Comparison of ENCODE assay signal across 8 cellular contexts in the genomic region with DNA sequence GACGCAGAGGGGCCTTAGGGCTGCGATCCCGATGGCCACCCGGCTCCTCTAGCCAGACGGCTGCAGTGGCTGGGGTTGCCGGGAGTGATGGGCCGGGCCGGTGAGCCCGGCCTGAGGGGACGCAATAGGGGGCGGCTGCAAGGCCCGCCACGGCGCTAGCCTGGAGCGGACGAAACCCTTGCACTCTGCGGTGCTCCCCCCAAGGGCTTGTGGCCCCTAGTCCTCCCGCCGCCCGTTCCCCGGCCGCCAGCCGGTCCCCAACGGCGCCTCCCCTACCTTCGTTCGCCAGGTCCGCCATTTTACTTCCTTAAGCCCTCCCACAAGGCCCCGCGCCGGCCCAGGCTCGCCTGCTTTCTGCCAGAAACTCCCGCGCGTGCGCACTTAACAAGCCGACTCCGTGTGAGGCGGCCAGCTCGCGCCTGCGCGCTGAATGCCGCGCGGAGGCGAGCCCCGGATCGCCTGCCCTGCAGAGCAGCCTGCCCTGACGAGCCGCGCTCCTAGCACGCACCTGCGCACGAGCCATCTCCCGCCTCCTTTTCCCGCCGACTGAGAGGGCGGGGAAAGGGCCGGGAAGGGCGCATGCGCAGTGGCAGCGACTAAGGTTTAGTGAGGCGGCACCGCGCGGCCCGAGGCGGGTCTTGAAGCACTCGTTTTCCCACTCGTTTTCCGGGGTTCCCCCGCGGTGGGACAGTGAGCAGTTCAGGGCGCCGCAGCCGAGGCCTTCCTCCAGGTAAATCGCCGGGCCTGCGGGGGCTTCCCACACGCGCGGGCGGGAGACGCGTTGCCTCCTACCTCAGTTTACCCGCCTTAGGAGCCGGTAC. TPM values are rescaled to one million over a fixed set of nuclear protein-coding genes. Genes with fewer than 3 reads are reported as not detected.
DNase-seq lines count a peak whose midpoint lies in the region; ATAC-seq and TF ChIP-seq lines count a peak whose summit lies in the region.

A gene with protein sequence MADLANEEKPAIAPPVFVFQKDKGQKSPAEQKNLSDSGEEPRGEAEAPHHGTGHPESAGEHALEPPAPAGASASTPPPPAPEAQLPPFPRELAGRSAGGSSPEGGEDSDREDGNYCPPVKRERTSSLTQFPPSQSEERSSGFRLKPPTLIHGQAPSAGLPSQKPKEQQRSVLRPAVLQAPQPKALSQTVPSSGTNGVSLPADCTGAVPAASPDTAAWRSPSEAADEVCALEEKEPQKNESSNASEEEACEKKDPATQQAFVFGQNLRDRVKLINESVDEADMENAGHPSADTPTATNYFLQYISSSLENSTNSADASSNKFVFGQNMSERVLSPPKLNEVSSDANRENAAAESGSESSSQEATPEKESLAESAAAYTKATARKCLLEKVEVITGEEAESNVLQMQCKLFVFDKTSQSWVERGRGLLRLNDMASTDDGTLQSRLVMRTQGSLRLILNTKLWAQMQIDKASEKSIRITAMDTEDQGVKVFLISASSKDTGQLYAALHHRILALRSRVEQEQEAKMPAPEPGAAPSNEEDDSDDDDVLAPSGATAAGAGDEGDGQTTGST (minus strand): TSS at position 356 of the 821 bp plus-strand sequence. CDS start 58 bp downstream, at position 298.

- H3K36me3 Mint-ChIP-seq in activated naive CD4-positive, alpha-beta T cell treated with anti-CD3 and anti-CD28 coated beads, Interleukin-2, amount 50 U/mL, for 24 hours = peaks cover 4% of the 10 kb centered on the region

- peaks cover 38% of the 10 kb centered on the region for H4K20me1 ChIP-seq in SK-N-SH (ENCODE audit: insufficient read depth)

- peak; percentile 97 for DNase-seq in GM04504 (ENCODE audit: low read depth)
- DNase-seq in NCI-H1048 (lab: John Stamatoyannopoulos, UW) = peak; percentile 98
- peak; percentile 100 for DNase-seq in SK-N-SH
- peak; percentile 97 for DNase-seq in globus pallidus (ENCODE audit: low spot score)
- DNase-seq in occipital lobe (lab: John Stamatoyannopoulos, UW) = peak; percentile 96

- POLR2A ChIA-PET in SK-N-SH (lab: Yijun Ruan, JAX) = interaction anchor here (1.0 to 1.2 kb wide), 4 partner anchors 11 to 149 kb away, joined by 3 to 4 read pairs (median 4); no protein-coding TSS in a partner anchor

- no peaks in the 10 kb centered on the region for H3K27me3 Mint-ChIP-seq in activated naive CD4-positive, alpha-beta T cell treated with anti-CD3 and anti-CD28 coated beads, Interleukin-2, amount 50 U/mL, for 24 hours

- H3K4me3 ChIP-seq in SK-N-SH (ENCODE audit: low read depth in 2 of 2, low read length in 1 of 2) = peak within 1 kb of the TSS; percentile 81 to 90

- TF ChIP-seq CTCF in SK-N-SH (IDR thresholded peaks at IDR 0.05) = no peak

- peaks cover 10 to 17% of the 10 kb centered on the region in 2 experiments; a peak in 3 of 4 replicates for H3K4me1 ChIP-seq in SK-N-SH (ENCODE audit: control insufficient read depth in 1 of 2, insufficient read depth in 2 of 2, low read depth in 1 of 2, low read length in 1 of 2)

- H3K9me2 ChIP-seq in SK-N-SH = no peaks in the 10 kb centered on the region

- CTCF ChIA-PET in SK-N-SH (lab: Yijun Ruan, JAX) = interaction anchor here (0.6 to 6.5 kb wide), 10 partner anchors 10 to 176 kb away, joined by 3 to 67 read pairs (median 6); a partner anchor contains a TSS

- peak within 1 kb of the TSS; percentile 96 for H3K27ac Mint-ChIP-seq in activated naive CD4-positive, alpha-beta T cell treated with anti-CD3 and anti-CD28 coated beads, Interleukin-2, amount 50 U/mL, for 24 hours

- peak; percentile 86 for ATAC-seq in HG02571 (IDR thresholded peaks at IDR 0.05; ENCODE audit: unreplicated experiment)

- peak within 1 kb of the TSS; percentile 70 to 83; a peak in 3 of 4 replicates for H3K27ac ChIP-seq in SK-N-SH (ENCODE audit: low read depth in 2 of 2, low read length in 1 of 2)
- peak within 1 kb of the TSS; percentile 90 for H3K27ac ChIP-seq in temporal lobe (ENCODE audit: low read depth, low read length)

- TF ChIP-seq EP300 in SK-N-SH (IDR thresholded peaks at IDR 0.05; ENCODE audit: borderline replicate concordance in 1 of 2, low read depth in 1 of 2, low read length in 1 of 2) = no peak; a peak in 1 of 4 replicates

- H3K4me1 Mint-ChIP-seq in activated naive CD4-positive, alpha-beta T cell treated with anti-CD3 and anti-CD28 coated beads, Interleukin-2, amount 50 U/mL, for 24 hours = peaks cover 58% of the 10 kb centered on the region

- no peaks in the 10 kb centered on the region for H3K27me3 ChIP-seq in SK-N-SH (ENCODE audit: insufficient read depth)

- peak within 1 kb of the TSS; percentile 93 for H3K9ac ChIP-seq in SK-N-SH

- peaks cover 15% of the 10 kb centered on the region for H3F3A ChIP-seq in SK-N-SH (replicated peaks; ENCODE audit: insufficient read depth)

- WGBS in SK-N-SH (ENCODE audit: low lambda C conversion rate) = 0% methylated on average over 6 of the region's 88 CpGs

- peaks cover 69% of the 10 kb centered on the region for H3K79me2 ChIP-seq in SK-N-SH (ENCODE audit: insufficient read depth)

- H3K9me3 Mint-ChIP-seq in activated naive CD4-positive, alpha-beta T cell treated with anti-CD3 and anti-CD28 coated beads, Interleukin-2, amount 50 U/mL, for 24 hours = no peaks in the 10 kb centered on the region

- H3K4me3 Mint-ChIP-seq in activated naive CD4-positive, alpha-beta T cell treated with anti-CD3 and anti-CD28 coated beads, Interleukin-2, amount 50 U/mL, for 24 hours = peak within 1 kb of the TSS; percentile 98

- peak within 1 kb of the TSS; percentile 94; the same call in 1 of the 2 replicates for H2AFZ ChIP-seq in SK-N-SH (ENCODE audit: low read depth)

- peak within 1 kb of the TSS; percentile 96 for H3K4me2 ChIP-seq in SK-N-SH

- H3K9me3 ChIP-seq in SK-N-SH = no peaks in the 10 kb centered on the region

- peaks cover 23 to 25% of the 10 kb centered on the region in 2 experiments for H3K36me3 ChIP-seq in SK-N-SH (replicated peaks in 1 of 2; ENCODE audit: control insufficient read depth in 1 of 2, insufficient read depth in 2 of 2, low read length in 1 of 2)

- TF ChIP-seq RAD21 in SK-N-SH (IDR thresholded peaks at IDR 0.05; ENCODE audit: low read length) = no peak; the same call in 1 of the 2 replicates

TF ChIP-seq in SK-N-SH, 30 proteins besides CTCF, POLR2A, EP300 and RAD21 (continues in another document):
- TF ChIP-seq, protein P1, sequence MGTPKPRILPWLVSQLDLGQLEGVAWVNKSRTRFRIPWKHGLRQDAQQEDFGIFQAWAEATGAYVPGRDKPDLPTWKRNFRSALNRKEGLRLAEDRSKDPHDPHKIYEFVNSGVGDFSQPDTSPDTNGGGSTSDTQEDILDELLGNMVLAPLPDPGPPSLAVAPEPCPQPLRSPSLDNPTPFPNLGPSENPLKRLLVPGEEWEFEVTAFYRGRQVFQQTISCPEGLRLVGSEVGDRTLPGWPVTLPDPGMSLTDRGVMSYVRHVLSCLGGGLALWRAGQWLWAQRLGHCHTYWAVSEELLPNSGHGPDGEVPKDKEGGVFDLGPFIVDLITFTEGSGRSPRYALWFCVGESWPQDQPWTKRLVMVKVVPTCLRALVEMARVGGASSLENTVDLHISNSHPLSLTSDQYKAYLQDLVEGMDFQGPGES (IDR thresholded peaks at IDR 0.05; ENCODE audit: low read depth, low read length) = no peak
- TF ChIP-seq, protein P2, sequence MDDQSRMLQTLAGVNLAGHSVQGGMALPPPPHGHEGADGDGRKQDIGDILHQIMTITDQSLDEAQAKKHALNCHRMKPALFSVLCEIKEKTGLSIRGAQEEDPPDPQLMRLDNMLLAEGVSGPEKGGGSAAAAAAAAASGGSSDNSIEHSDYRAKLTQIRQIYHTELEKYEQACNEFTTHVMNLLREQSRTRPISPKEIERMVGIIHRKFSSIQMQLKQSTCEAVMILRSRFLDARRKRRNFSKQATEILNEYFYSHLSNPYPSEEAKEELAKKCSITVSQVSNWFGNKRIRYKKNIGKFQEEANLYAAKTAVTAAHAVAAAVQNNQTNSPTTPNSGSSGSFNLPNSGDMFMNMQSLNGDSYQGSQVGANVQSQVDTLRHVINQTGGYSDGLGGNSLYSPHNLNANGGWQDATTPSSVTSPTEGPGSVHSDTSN (IDR thresholded peaks at IDR 0.05) = no peak
- no peak for TF ChIP-seq FOSL2 (IDR thresholded peaks at IDR 0.05; ENCODE audit: borderline replicate concordance, low read depth)
- TF ChIP-seq TCF12 (IDR thresholded peaks at IDR 0.05) = no peak
- no peak for TF ChIP-seq NFIC (IDR thresholded peaks at IDR 0.05; ENCODE audit: borderline replicate concordance)
- TF ChIP-seq JUND (IDR thresholded peaks at IDR 0.05) = no peak
- TF ChIP-seq TEAD4 (IDR thresholded peaks at IDR 0.05; ENCODE audit: borderline replicate concordance, insufficient read depth) = no peak
- TF ChIP-seq POLR2AphosphoS5 (IDR thresholded peaks at IDR 0.05; ENCODE audit: low read depth, low read length) = peak; percentile 75
- no peak for TF ChIP-seq GABPA (IDR thresholded peaks at IDR 0.05; ENCODE audit: low read depth)
- TF ChIP-seq, protein P3, sequence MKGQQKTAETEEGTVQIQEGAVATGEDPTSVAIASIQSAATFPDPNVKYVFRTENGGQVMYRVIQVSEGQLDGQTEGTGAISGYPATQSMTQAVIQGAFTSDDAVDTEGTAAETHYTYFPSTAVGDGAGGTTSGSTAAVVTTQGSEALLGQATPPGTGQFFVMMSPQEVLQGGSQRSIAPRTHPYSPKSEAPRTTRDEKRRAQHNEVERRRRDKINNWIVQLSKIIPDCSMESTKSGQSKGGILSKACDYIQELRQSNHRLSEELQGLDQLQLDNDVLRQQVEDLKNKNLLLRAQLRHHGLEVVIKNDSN (IDR thresholded peaks at IDR 0.05; ENCODE audit: borderline replicate concordance, low read depth) = no peak
- no peak for TF ChIP-seq RFX5 (IDR thresholded peaks at IDR 0.05; ENCODE audit: low read length)
- TF ChIP-seq, protein P4, sequence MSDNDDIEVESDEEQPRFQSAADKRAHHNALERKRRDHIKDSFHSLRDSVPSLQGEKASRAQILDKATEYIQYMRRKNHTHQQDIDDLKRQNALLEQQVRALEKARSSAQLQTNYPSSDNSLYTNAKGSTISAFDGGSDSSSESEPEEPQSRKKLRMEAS (IDR thresholded peaks at IDR 0.05; ENCODE audit: low read depth) = peak; percentile 99
- TF ChIP-seq GATA2 (CRISPR knock-in tag; IDR thresholded peaks at IDR 0.05) = no peak
- TF ChIP-seq YY1 (IDR thresholded peaks at IDR 0.05; ENCODE audit: low read depth) = peak; percentile 97

RNA-seq across cellular contexts. Expression of the gene that starts here (rescaled TPM):
- 71.8 and 84.0 TPM in 2 replicates for polyA plus RNA-seq in SK-N-SH (2012; rRNA removed)
- polyA plus RNA-seq in SK-N-SH (2012; cell fraction: cytosol; rRNA removed) = 38.5 and 46.3 TPM in 2 replicates
- 102 and 210 TPM in 2 replicates for polyA plus RNA-seq in SK-N-SH (2012; cell fraction: nucleus; rRNA removed)
- total RNA-seq in occipital lobe (35.4 TPM), temporal lobe (31.0 TPM)

Comparison
In these comparisons a context has a peak if more than half of its experiments do, and no peak if none do; other contexts are left out.
1. Peak in every context shown above with its lines: DNase-seq, ATAC-seq, H3K4me3 ChIP-seq and H3K27ac ChIP-seq.